Comparison of ENCODE assay signal across 34 cellular contexts in the genomic region with DNA sequence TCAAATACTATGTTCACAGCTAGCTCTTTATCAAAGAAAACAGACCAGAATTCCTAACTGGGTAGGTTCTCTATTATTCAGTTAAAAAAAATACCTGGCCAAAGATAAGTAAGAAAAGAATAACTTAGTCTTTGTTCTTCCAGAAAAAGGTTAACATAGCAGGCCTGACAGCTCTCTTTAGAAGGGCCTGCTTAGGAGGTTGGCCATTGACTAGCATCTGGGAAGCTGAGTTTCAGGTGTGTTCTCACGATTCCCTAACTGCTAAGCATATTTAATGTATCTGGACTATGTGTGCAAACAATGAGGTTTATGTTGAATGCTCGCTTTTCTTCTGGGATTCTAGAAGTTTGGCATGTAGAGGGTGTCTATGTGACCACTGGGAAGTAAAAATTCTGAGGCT.
"Had no signal": no experiment of that assay in that cellular context is flagged by ENCODE, and none has a peak within 500 bp of the region (broad histone marks: within the 10 kb centered on the region; RNA-seq: fewer than 3 reads in every experiment).

No MANE protein-coding gene starts in this region.

- DNase-seq: Karpas-422, Kasumi-1, MG63, MM.1S, MV-4-11, NCI-H1048, NCI-H1092, NCI-H1092 treated with DMSO at 0.1 percent for 48 hours, NCI-H1105, NCI-H1105 treated with DMSO at 0.1 percent for 48 hours, NCI-H1417, NCI-H1417 treated with DMSO at 0.1 percent for 48 hours, NCI-H1436, NCI-H1436 treated with DMSO at 0.1 percent for 48 hours, NCI-H146, NCI-H1694, NCI-H1694 treated with DMSO at 0.1 percent for 48 hours, NCI-H187, NCI-H187 treated with DMSO at 0.1 percent for 48 hours, NCI-H1930, NCI-H2029, NCI-H2029 treated with DMSO at 0.1 percent for 48 hours, NCI-H2081, NCI-H2081 treated with DMSO at 0.1 percent for 48 hours, NCI-H2107, NCI-H2171, NCI-H2171 treated with DMSO at 0.1 percent for 48 hours, NCI-H2227 treated with DMSO at 0.1 percent for 48 hours, NCI-H226, NCI-H345, NCI-H446, NCI-H446 treated with DMSO at 0.1 percent for 48 hours, NCI-H510A had no signal

- H3K9me3 ChIP-seq: MG63 had no signal

- H3K27ac ChIP-seq: KMS-11 had no signal

- H3K27me3 ChIP-seq: MG63 had no signal

- H3K36me3 ChIP-seq: MG63 had no signal

- H3K4me3 ChIP-seq: MG63 had no signal
